In the genomic region with DNA sequence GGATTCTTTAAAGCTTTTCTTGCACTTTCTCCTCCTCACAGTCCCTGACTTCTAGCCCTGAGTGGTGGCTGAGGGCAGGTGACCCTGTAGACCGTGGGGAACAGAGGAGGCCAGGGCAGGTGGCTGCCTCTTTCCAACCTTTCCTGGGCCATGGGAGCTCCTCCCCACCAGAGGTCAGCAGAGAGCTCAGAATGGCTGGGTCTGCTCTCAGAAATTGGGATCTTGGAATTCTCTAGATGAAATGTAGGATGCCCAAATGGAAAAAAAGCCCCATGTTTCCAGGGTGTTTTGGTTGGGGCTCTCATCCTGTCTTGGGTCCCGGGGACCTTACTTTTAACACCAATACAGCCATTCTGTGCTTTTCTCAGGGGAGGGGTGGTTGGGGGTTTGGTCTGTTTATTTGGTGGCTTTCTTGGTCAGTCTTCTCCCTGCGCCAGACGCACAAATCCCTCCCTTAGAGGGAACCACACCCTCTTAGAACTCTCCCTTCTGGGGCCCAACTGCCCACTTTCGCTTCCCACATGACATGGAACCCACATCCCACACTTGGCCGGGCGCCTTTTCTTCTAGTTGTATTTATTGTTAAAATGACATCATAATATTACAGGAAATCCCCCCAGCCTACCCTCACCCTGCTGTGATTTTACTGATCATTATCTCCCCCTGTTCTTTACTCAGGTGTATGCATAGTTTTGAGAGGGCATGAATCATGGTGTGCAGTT, we compare ENCODE assay signal across 8 cellular contexts. TPM values are rescaled to one million over a fixed set of nuclear protein-coding genes. Genes with fewer than 3 reads are reported as not detected.
DNase-seq lines count a peak whose midpoint lies in the region; ATAC-seq, FAIRE-seq and TF ChIP-seq lines count a peak whose summit lies in the region.

No MANE protein-coding gene starts in this region.

- no peak for TF ChIP-seq POLR2A in A549 (IDR thresholded peaks at IDR 0.05; ENCODE audit: low read length)

- CTCF ChIA-PET in A549 (lab: Yijun Ruan, JAX) = interaction anchor here (0.5 to 3.6 kb wide), 50 partner anchors 9 to 649 kb away, joined by 3 to 56 read pairs (median 4); partner anchors contain the start of gene GNAS

- ATAC-seq in A549 (peak; percentile 93 to 98), GM21786 (IDR thresholded peaks at IDR 0.05; ENCODE audit: unreplicated experiment) (no peak)

- peak; percentile 88 to 89 for TF ChIP-seq RAD21 in A549 (conservative IDR thresholded peaks at IDR 0.05 in 1 of 2, IDR thresholded peaks at IDR 0.05 in 1 of 2)

- DNase-seq in A549 (ENCODE audit: low read depth in 1 of 2, low spot score in 1 of 2) (peak; percentile 63 to 78), NCI-H2029 treated with DMSO at 0.1 percent for 48 hours (lab: John Stamatoyannopoulos, UW) (peak; percentile 22), UCSD-AML1 (lab: John Stamatoyannopoulos, UW; ENCODE audit: unreplicated experiment) (peak; percentile 45), cardiac fibroblast (ENCODE audit: low read depth in 2 of 2) (peak; percentile 64 to 72), kidney glomerular epithelial cell (lab: John Stamatoyannopoulos, UW) (peak; percentile 49)
- DNase-seq in stimulated activated CD8-positive, alpha-beta memory T cell treated with anti-CD3 and anti-CD28 coated beads, Interleukin-12 subunit alpha, Interleukin-12 subunit beta, amount 100 ng/mL, for 1 hour (ENCODE audit: low read depth) = peak; percentile 39

- POLR2A ChIA-PET in A549 (lab: Yijun Ruan, JAX) = interaction anchor here (1.0 to 1.6 kb wide), 3 partner anchors 111 to 352 kb away, joined by 3 to 7 read pairs (median 4); partner anchors contain the start of gene ATP5F1E

- no peak overlapping the region for H3K4me2 ChIP-seq in A549

- H3K27ac ChIP-seq in A549 = no peak overlapping the region

- no peak for FAIRE-seq in A549 (lab: Jason Lieb, UNC)

- H3K9me3 ChIP-seq in A549 = no peaks in the 10 kb centered on the region

- 54% methylated on average over 7 of the region's 7 CpGs for WGBS in A549 (ENCODE audit: missing lambda C conversion rate)

- TF ChIP-seq CTCF in A549 (IDR thresholded peaks at IDR 0.05) (peak; percentile 85), GM12874 (IDR thresholded peaks at IDR 0.05; ENCODE audit: insufficient read depth, low read depth, low read length) (peak; percentile 80), cardiac fibroblast (IDR thresholded peaks at IDR 0.05; ENCODE audit: low read depth, low read length) (peak; percentile 94)

- no peaks in the 10 kb centered on the region for H3K4me1 ChIP-seq in A549

- H3K4me3 ChIP-seq in A549 (no peak overlapping the region), cardiac fibroblast (replicated peaks in 1 of 2; ENCODE audit: low read depth in 2 of 2, low read length in 2 of 2) (no peak overlapping the region)

- no peak for TF ChIP-seq EP300 in A549 (IDR thresholded peaks at IDR 0.05)

TF ChIP-seq in A549, 52 proteins besides CTCF, POLR2A, EP300 and RAD21:
- TF ChIP-seq JUNB (IDR thresholded peaks at IDR 0.05) (no peak), POLR2AphosphoS2 (conservative IDR thresholded peaks at IDR 0.05; ENCODE audit: low read length) (no peak), SMC3 (IDR thresholded peaks at IDR 0.05) (peak; percentile 96), EHF (CRISPR knock-in tag; IDR thresholded peaks at IDR 0.05) (no peak)

RNA-seq across cellular contexts. Expression of gene GNAS, which starts 17.9 kb away (rescaled TPM):
- 534 and 738 TPM in 2 replicates for polyA plus RNA-seq in A549 (2011; rRNA removed)
- polyA plus RNA-seq in A549 (2012; cell fraction: cytosol; rRNA removed) = 1,323 and 1,403 TPM in 2 replicates
- polyA plus RNA-seq in A549 (2012; cell fraction: nucleus; rRNA removed) = 944 and 1,281 TPM in 2 replicates
- 507 to 621 TPM (median 600 TPM) in 3 replicates for polyA plus RNA-seq in A549 (2017; fragmentation: RNase III; extraction: RNeasy Plus Mini Kit Qiagen cat#74134 plus additional on column Dnase treatment)
- 1,221 and 1,341 TPM in 2 replicates for polyA minus RNA-seq in A549 (2011; rRNA and poly(A)+ RNA removed)

RNA-seq across cellular contexts. Expression of gene GNAS-AS1, which starts 19.8 kb away (rescaled TPM):
- polyA plus RNA-seq in A549 (2011; rRNA removed) = not detected in 2 replicates
- not detected in 2 replicates for polyA plus RNA-seq in A549 (2012; cell fraction: cytosol; rRNA removed)
- polyA plus RNA-seq in A549 (2012; cell fraction: nucleus; rRNA removed) = not detected in 2 replicates
- not detected in 3 replicates for polyA plus RNA-seq in A549 (2017; fragmentation: RNase III; extraction: RNeasy Plus Mini Kit Qiagen cat#74134 plus additional on column Dnase treatment)
- polyA minus RNA-seq in A549 (2011; rRNA and poly(A)+ RNA removed) = not detected in 2 replicates
